Comparison of ENCODE assay signal across 14 cellular contexts in genomic region chr11:812390-812789, GRCh38. TPM values are rescaled to one million over a fixed set of nuclear protein-coding genes. Genes with fewer than 3 reads are reported as not detected.
DNase-seq lines count a peak whose midpoint lies in the region; ATAC-seq and TF ChIP-seq lines count a peak whose summit lies in the region.
"Had no signal": no experiment of that assay in that cellular context is flagged by ENCODE, and none has a peak within 500 bp of the region (broad histone marks: within the 10 kb centered on the region; RNA-seq: fewer than 3 reads in every experiment).

No MANE protein-coding gene starts in this region.

- no peaks in the 10 kb centered on the region for H3K9me3 Mint-ChIP-seq in activated naive CD4-positive, alpha-beta T cell treated with anti-CD3 and anti-CD28 coated beads, Interleukin-2, amount 50 U/mL, for 24 hours
- H3K9me3 Mint-ChIP-seq in immature natural killer cell (no peaks in the 10 kb centered on the region), type B pancreatic cell (no peaks in the 10 kb centered on the region)
- H3K9me3 Mint-ChIP-seq in CD8-positive, alpha-beta T cell: no peaks in the 10 kb centered on the region

- intact Hi-C loops in CD8-positive, alpha-beta T cell (cut with DNase I, micrococcal nuclease): no loop called here

- H3K27me3 ChIP-seq in CD8-positive, alpha-beta T cell (ENCODE audit: insufficient read depth, low read length): no peaks in the 10 kb centered on the region
- H3K27me3 ChIP-seq: neutrophil had no signal

- CTCF ChIA-PET in CD8-positive, alpha-beta T cell (lab: Charles Lee): no interaction called here

- ATAC-seq in HG02852 (IDR thresholded peaks at IDR 0.05; ENCODE audit: unreplicated experiment): no peak
- no peak for ATAC-seq in CD8-positive, alpha-beta T cell
- ATAC-seq: left cardiac atrium had no signal

- H3K36me3 ChIP-seq in CD8-positive, alpha-beta T cell (ENCODE audit: insufficient read depth, low read length): peaks cover 22% of the 10 kb centered on the region

- H3K4me3 ChIP-seq in CD8-positive, alpha-beta T cell (ENCODE audit: low read depth, low read length): no peak overlapping the region

- no peaks in the 10 kb centered on the region for H3K27me3 Mint-ChIP-seq in activated naive CD4-positive, alpha-beta T cell treated with anti-CD3 and anti-CD28 coated beads, Interleukin-2, amount 50 U/mL, for 24 hours
- peaks cover 5 to 22% (median 9%) of the 10 kb centered on the region in 3 donors for H3K27me3 Mint-ChIP-seq in immature natural killer cell (ENCODE audit: low read depth in 3 of 3)
- H3K27me3 Mint-ChIP-seq in type B pancreatic cell: no peaks in the 10 kb centered on the region
- no peaks in the 10 kb centered on the region for H3K27me3 Mint-ChIP-seq in CD8-positive, alpha-beta T cell (ENCODE audit: low read depth)

- peak overlapping the region; percentile 93 for H3K4me3 Mint-ChIP-seq in activated naive CD4-positive, alpha-beta T cell treated with anti-CD3 and anti-CD28 coated beads, Interleukin-2, amount 50 U/mL, for 24 hours
- H3K4me3 Mint-ChIP-seq in immature natural killer cell: peak overlapping the region in 3 of 5 donors; percentile 14 to 98 (median 17)
- H3K4me3 Mint-ChIP-seq in type B pancreatic cell: peak overlapping the region; percentile 95
- no peak overlapping the region for H3K4me3 Mint-ChIP-seq in CD8-positive, alpha-beta T cell

- peaks cover 31% of the 10 kb centered on the region for H3K4me1 ChIP-seq in CD8-positive, alpha-beta T cell (ENCODE audit: insufficient read depth, low read length)

- peaks cover 28% of the 10 kb centered on the region for H3K4me1 Mint-ChIP-seq in activated naive CD4-positive, alpha-beta T cell treated with anti-CD3 and anti-CD28 coated beads, Interleukin-2, amount 50 U/mL, for 24 hours
- peaks cover 33 to 38% of the 10 kb centered on the region in 2 donors for H3K4me1 Mint-ChIP-seq in immature natural killer cell
- peaks cover 10% of the 10 kb centered on the region for H3K4me1 Mint-ChIP-seq in type B pancreatic cell (ENCODE audit: unreplicated experiment)
- H3K4me1 Mint-ChIP-seq in CD8-positive, alpha-beta T cell (ENCODE audit: low read depth): peaks cover 25% of the 10 kb centered on the region

- POLR2A ChIA-PET in CD8-positive, alpha-beta T cell (lab: Charles Lee): interaction anchor here (1.5 kb wide), 2 partner anchors 9 to 20 kb away, joined by 3 to 4 read pairs; partner anchors contain the start of gene CD151

- H3K36me3 Mint-ChIP-seq in activated naive CD4-positive, alpha-beta T cell treated with anti-CD3 and anti-CD28 coated beads, Interleukin-2, amount 50 U/mL, for 24 hours: peaks cover 16% of the 10 kb centered on the region
- H3K36me3 Mint-ChIP-seq in immature natural killer cell (no peaks in the 10 kb centered on the region), type B pancreatic cell (no peaks in the 10 kb centered on the region)
- H3K36me3 Mint-ChIP-seq in CD8-positive, alpha-beta T cell: peaks cover 32% of the 10 kb centered on the region

- H3K27ac ChIP-seq in VCaP: peak overlapping the region; percentile 94; the same call in 1 of the 2 replicates
- no peak overlapping the region for H3K27ac ChIP-seq in CD8-positive, alpha-beta T cell (ENCODE audit: low read depth, low read length)
- H3K27ac ChIP-seq: neutrophil had no signal

- DNase-seq in activated naive CD4-positive, alpha-beta T cell treated with anti-CD3 and anti-CD28 coated beads, Interleukin-2, amount 50 U/mL, for 16 hours: no peak
- DNase-seq in immature natural killer cell (no peak), type B pancreatic cell (ENCODE audit: extremely low spot score, unreplicated experiment) (no peak)
- no peak for DNase-seq in CD8-positive, alpha-beta T cell
- no peak for DNase-seq in activated CD4-positive, CD25-positive, alpha-beta regulatory T cell treated with anti-CD3 and anti-CD28 coated beads, Interleukin-2, amount 50 U/mL, for 72 hours
- DNase-seq: activated CD4-positive, alpha-beta T cell treated with anti-CD3 and anti-CD28 coated beads, Interleukin-2, amount 50 U/mL, for 1 hour; glutamatergic neuron; left cardiac atrium; NCI-H1694 treated with DMSO at 0.1 percent for 48 hours; NCI-H82 had no signal

- TF ChIP-seq CTCF in VCaP (conservative IDR thresholded peaks at IDR 0.05): no peak
- TF ChIP-seq CTCF in type B pancreatic cell (conservative IDR thresholded peaks at IDR 0.05): no peak
- no peak for TF ChIP-seq CTCF in CD8-positive, alpha-beta T cell (IDR thresholded peaks at IDR 0.05)

- peak overlapping the region; percentile 70 for H3K27ac Mint-ChIP-seq in activated naive CD4-positive, alpha-beta T cell treated with anti-CD3 and anti-CD28 coated beads, Interleukin-2, amount 50 U/mL, for 24 hours
- H3K27ac Mint-ChIP-seq in immature natural killer cell (peak overlapping the region in 1 of 6 donors; percentile 91), type B pancreatic cell (no peak overlapping the region)
- H3K27ac Mint-ChIP-seq in CD8-positive, alpha-beta T cell: no peak overlapping the region

- no peaks in the 10 kb centered on the region for H3K9me3 ChIP-seq in CD8-positive, alpha-beta T cell (ENCODE audit: low read length)
- H3K9me3 ChIP-seq: neutrophil had no signal

RNA-seq across cellular contexts. Expression of gene RPLP2, which starts 2.6 kb away (rescaled TPM):
- polyA plus RNA-seq in immature natural killer cell: 1,000 to 10,000 TPM in 2 of 3 donors, 100 to 1,000 TPM in 1; 640 to 2,076 (median 1,474) TPM
- 1,985 and 2,207 TPM in 2 replicates for total RNA-seq in type B pancreatic cell (ENCODE audit: low replicate concordance)
- total RNA-seq in CD8-positive, alpha-beta T cell: 1,000 to 10,000 TPM; 5,702 to 5,720 TPM

RNA-seq across cellular contexts. Expression of gene PNPLA2, which starts 6.3 kb away (rescaled TPM):
- polyA plus RNA-seq in immature natural killer cell: 10 to 100 TPM; 10.9 to 42.3 (median 23.4) TPM
- total RNA-seq in type B pancreatic cell (ENCODE audit: low replicate concordance): 47.8 and 55.6 TPM in 2 replicates
- 100 to 1,000 TPM; 210 to 234 TPM for total RNA-seq in CD8-positive, alpha-beta T cell

RNA-seq across cellular contexts. Expression of gene PIDD1, which starts 7.4 kb away (rescaled TPM):
- polyA plus RNA-seq in immature natural killer cell: 1 to 10 TPM; 2.6 to 7.7 (median 2.7) TPM
- total RNA-seq in type B pancreatic cell (ENCODE audit: low replicate concordance): 32.7 and 44.5 TPM in 2 replicates
- 10 to 100 TPM; 21.2 to 29.6 TPM for total RNA-seq in CD8-positive, alpha-beta T cell

RNA-seq across cellular contexts. Expression of gene SLC25A22, which starts 14.3 kb away (rescaled TPM):
- 10 to 100 TPM in 1 of 3 donors, 1 to 10 TPM in 2; 5.2 to 14.9 (median 7.7) TPM for polyA plus RNA-seq in immature natural killer cell
- total RNA-seq in type B pancreatic cell (ENCODE audit: low replicate concordance): 31.6 and 35.6 TPM in 2 replicates
- 10 to 100 TPM; 11.6 to 15.7 TPM for total RNA-seq in CD8-positive, alpha-beta T cell

RNA-seq across cellular contexts. Expression of gene CRACR2B, which starts 15.3 kb away (rescaled TPM):
- polyA plus RNA-seq in immature natural killer cell: 1 to 10 TPM in 1 of 3 donors, under 1 TPM in 1, not detected in 1; 0.74 to 2.2 TPM
- total RNA-seq in type B pancreatic cell (ENCODE audit: low replicate concordance): 10.3 and 19.3 TPM in 2 replicates
- total RNA-seq in CD8-positive, alpha-beta T cell: under 1 TPM; 0.30 to 0.81 TPM
